8 cellular contexts compared by ENCODE assay signal in the genomic region with DNA sequence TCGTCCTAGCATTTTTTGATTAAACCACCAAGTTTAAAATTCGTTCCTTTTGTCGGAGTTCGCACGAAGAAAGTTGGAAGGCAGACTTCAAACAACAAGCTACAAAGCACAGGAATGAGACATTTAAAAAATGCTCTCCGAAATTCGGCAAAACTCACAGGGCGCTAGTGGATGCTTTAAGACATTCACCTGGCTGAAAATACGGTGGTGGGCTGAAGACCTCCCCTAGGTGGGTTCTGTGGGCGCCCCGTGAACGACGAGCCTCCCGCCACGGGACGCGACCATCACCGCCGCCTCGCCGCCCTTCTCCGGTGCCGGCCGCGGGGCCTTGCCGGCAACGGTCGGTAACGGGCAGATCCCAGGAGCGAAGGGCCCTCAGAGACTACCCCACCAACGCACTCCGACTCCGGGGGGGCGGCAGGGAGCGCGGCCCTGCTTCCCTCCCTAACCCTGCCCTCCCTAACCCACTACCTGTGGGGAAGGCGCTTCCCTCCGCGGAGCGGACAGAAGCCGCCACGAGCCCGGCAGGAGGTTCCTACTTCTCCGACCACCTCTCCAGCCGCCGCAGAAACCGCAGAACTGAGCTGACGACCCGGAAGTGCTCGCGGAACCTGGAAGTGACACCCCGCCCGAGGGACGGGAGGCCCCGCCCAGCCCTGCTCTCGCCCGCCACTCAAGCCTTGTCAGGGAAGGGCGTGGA. TPM values are rescaled to one million over a fixed set of nuclear protein-coding genes. Genes with fewer than 3 reads are reported as not detected.
DNase-seq lines count a peak whose midpoint lies in the region; ATAC-seq and TF ChIP-seq lines count a peak whose summit lies in the region.

A gene with protein sequence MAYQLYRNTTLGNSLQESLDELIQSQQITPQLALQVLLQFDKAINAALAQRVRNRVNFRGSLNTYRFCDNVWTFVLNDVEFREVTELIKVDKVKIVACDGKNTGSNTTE (minus strand): TSS at position 581 of the 700 bp plus-strand sequence. CDS start 5,238 bp downstream, outside the sequence.

- peak within 1 kb of the TSS; percentile 71 to 94 (median 86) for H3K4me2 ChIP-seq in BLaER1 treated with 17β-estradiol and CSF1 and Interleukin-3, amounts not matched to agents 10 nM and 100 nM

- H3K27me3 Mint-ChIP-seq in activated CD4-positive, alpha-beta T cell treated with anti-CD3 and anti-CD28 coated beads, Interleukin-2, amount 10 ng/mL, durations not matched to agents 7 days and 5 days = no peaks in the 10 kb centered on the region

- peaks cover 49 to 83% (median 69%) of the 10 kb centered on the region in 11 experiments for H3K36me3 ChIP-seq in BLaER1 treated with 17β-estradiol and CSF1 and Interleukin-3, amounts not matched to agents 10 nM and 100 nM

- H3K9ac ChIP-seq in BLaER1 treated with 17β-estradiol and CSF1 and Interleukin-3, amounts not matched to agents 10 nM and 100 nM = peak within 1 kb of the TSS; percentile 95 to 98 (median 96)

- peak within 1 kb of the TSS; percentile 68 for H3K27ac Mint-ChIP-seq in activated CD4-positive, alpha-beta T cell treated with anti-CD3 and anti-CD28 coated beads, Interleukin-2, amount 10 ng/mL, durations not matched to agents 7 days and 5 days

- ATAC-seq in GM19372 (IDR thresholded peaks at IDR 0.05; ENCODE audit: low read depth, unreplicated experiment) (peak; percentile 99), HG03521 (IDR thresholded peaks at IDR 0.05; ENCODE audit: unreplicated experiment) (peak; percentile 99)

- H4K20me1 ChIP-seq in BLaER1 treated with 17β-estradiol and CSF1 and Interleukin-3, amounts not matched to agents 10 nM and 100 nM = peaks cover 22 to 58% (median 38%) of the 10 kb centered on the region in 11 experiments; a peak in 15 of 22 replicates

- peaks cover 29% of the 10 kb centered on the region for H3K36me3 Mint-ChIP-seq in activated CD4-positive, alpha-beta T cell treated with anti-CD3 and anti-CD28 coated beads, Interleukin-2, amount 10 ng/mL, durations not matched to agents 7 days and 5 days (ENCODE audit: low read depth)

- H3K9me3 Mint-ChIP-seq in activated CD4-positive, alpha-beta T cell treated with anti-CD3 and anti-CD28 coated beads, Interleukin-2, amount 10 ng/mL, durations not matched to agents 7 days and 5 days = peaks cover 1% of the 10 kb centered on the region

- peaks cover 18 to 46% (median 31%) of the 10 kb centered on the region in 10 experiments for H3K4me1 ChIP-seq in BLaER1 treated with 17β-estradiol and CSF1 and Interleukin-3, amounts not matched to agents 10 nM and 100 nM

- CTCF ChIA-PET in activated CD4-positive, alpha-beta T cell treated with anti-CD3 and anti-CD28 coated beads, Interleukin-2, amount 10 ng/mL, durations not matched to agents 7 days and 5 days (lab: Charles Lee) = interaction anchor here (0.5 to 1.4 kb wide), 3 partner anchors 11 to 714 kb away, joined by 3 to 5 read pairs (median 5); no protein-coding TSS in a partner anchor

- peak within 1 kb of the TSS; percentile 86 to 99 (median 93) for H3K4me3 ChIP-seq in BLaER1 treated with 17β-estradiol and CSF1 and Interleukin-3, amounts not matched to agents 10 nM and 100 nM
- peak within 1 kb of the TSS; percentile 76 for H3K4me3 ChIP-seq in coronary artery

- no peaks in the 10 kb centered on the region for H3K27me3 ChIP-seq in BLaER1 treated with 17β-estradiol and CSF1 and Interleukin-3, amounts not matched to agents 10 nM and 100 nM
- no peaks in the 10 kb centered on the region for H3K27me3 ChIP-seq in layer of hippocampus (ENCODE audit: control insufficient read depth, insufficient read depth, low read length)

- peak within 1 kb of the TSS; percentile 92 to 97 (median 93) for H3K27ac ChIP-seq in BLaER1 treated with 17β-estradiol and CSF1 and Interleukin-3, amounts not matched to agents 10 nM and 100 nM
- H3K27ac ChIP-seq in coronary artery (peak within 1 kb of the TSS; percentile 83 to 87), layer of hippocampus (ENCODE audit: low read depth, low read length) (peak within 1 kb of the TSS; percentile 53)

- H3K4me1 Mint-ChIP-seq in activated CD4-positive, alpha-beta T cell treated with anti-CD3 and anti-CD28 coated beads, Interleukin-2, amount 10 ng/mL, durations not matched to agents 7 days and 5 days = peaks cover 17% of the 10 kb centered on the region

- POLR2A ChIA-PET in activated CD4-positive, alpha-beta T cell treated with anti-CD3 and anti-CD28 coated beads, Interleukin-2, amount 10 ng/mL, durations not matched to agents 7 days and 5 days (lab: Charles Lee) = interaction anchor here (0.6 to 1.8 kb wide), 2 partner anchors 31 to 741 kb away, joined by 3 to 7 read pairs; partner anchors contain the start of genes ANXA2 and BNIP2

- DNase-seq in NCI-H69 (lab: John Stamatoyannopoulos, UW) (peak; percentile 98), coronary artery (ENCODE audit: low spot score) (peak; percentile 97)
- peak; percentile 97 for DNase-seq in activated CD4-positive, alpha-beta T cell treated with anti-CD3 and anti-CD28 coated beads, Interleukin-2, amount 10 ng/mL, durations not matched to agents 7 days and 5 days
- DNase-seq in stimulated activated CD4-positive, alpha-beta T cell treated with anti-CD3 and anti-CD28 coated beads, Interleukin-1b, Interleukin-23, amount 100 ng/mL, for 24 hours (ENCODE audit: low read depth in 4 of 4, low spot score in 1 of 4) = peak; percentile 83 to 93 (median 88)

- H3K9me3 ChIP-seq in BLaER1 treated with 17β-estradiol and CSF1 and Interleukin-3, amounts not matched to agents 10 nM and 100 nM (replicated peaks in 1 of 11) = peaks cover 0 to 20% (median 16%) of the 10 kb centered on the region in 11 experiments; a peak in 17 of 22 replicates

- H3K4me3 Mint-ChIP-seq in activated CD4-positive, alpha-beta T cell treated with anti-CD3 and anti-CD28 coated beads, Interleukin-2, amount 10 ng/mL, durations not matched to agents 7 days and 5 days = peak within 1 kb of the TSS; percentile 51

- TF ChIP-seq CTCF in coronary artery (IDR thresholded peaks at IDR 0.05) = no peak

RNA-seq across cellular contexts. Expression of the gene that starts here (rescaled TPM):
- 100 to 1,000 TPM; 110 to 123 TPM for total RNA-seq in activated CD4-positive, alpha-beta T cell treated with anti-CD3 and anti-CD28 coated beads, Interleukin-2, amount 10 ng/mL, durations not matched to agents 7 days and 5 days

Comparison
In these comparisons a context has a peak if more than half of its experiments do, and no peak if none do; other contexts are left out.
1. Peak in every context shown above with its lines: DNase-seq, ATAC-seq, H3K4me3 ChIP-seq and H3K27ac ChIP-seq.